Comparison of ENCODE assay signal across 9 cellular contexts in the genomic region with DNA sequence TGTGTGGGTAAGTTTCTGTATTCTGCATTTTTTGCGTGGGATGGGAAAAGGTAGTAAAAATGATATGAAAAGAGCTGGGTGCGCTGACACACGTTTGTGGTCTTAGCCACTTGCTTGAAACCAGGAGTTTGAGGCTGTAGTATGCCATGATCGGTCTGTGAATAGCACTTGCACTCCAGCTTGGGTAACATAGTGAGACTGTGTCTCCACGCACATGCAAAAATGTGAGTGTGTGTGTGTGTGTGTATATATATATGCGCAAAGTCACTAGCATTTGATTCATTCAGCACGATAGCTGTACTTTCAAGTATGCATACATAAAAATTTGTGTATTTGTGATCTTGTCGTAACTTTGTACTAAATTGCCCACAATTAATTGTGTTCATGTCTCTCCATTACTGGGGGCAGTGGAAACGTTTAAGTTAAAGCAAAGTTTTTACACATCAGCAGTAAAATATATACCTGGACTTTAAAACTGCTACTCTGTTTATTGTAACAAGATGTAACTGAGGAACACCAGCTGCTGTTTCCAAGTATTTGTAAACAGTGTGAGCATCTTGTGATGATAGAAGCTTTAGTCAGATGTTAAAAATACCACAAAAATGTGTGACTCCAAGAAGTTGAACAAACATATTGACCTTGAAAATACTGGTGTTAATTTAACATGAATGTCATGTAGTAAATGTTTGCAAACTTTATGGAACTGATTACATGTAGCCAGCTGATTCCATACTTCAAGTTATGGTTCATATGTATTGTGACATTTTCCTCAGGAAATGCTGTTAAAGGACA. TPM values are rescaled to one million over a fixed set of nuclear protein-coding genes. Genes with fewer than 3 reads are reported as not detected.
DNase-seq lines count a peak whose midpoint lies in the region; ATAC-seq, FAIRE-seq and TF ChIP-seq lines count a peak whose summit lies in the region.
"Had no signal": no experiment of that assay in that cellular context is flagged by ENCODE, and none has a peak within 500 bp of the region (broad histone marks: within the 10 kb centered on the region; RNA-seq: fewer than 3 reads in every experiment).

No MANE protein-coding gene starts in this region.

- no peaks in the 10 kb centered on the region for H3K36me3 ChIP-seq in smooth muscle cell (ENCODE audit: low read depth)

- no peaks in the 10 kb centered on the region for H3F3A ChIP-seq in smooth muscle cell (ENCODE audit: low read depth)

- peaks cover 82% of the 10 kb centered on the region for H3K79me2 ChIP-seq in smooth muscle cell (ENCODE audit: low read depth)

- ATAC-seq in activated T-helper 17 cell treated with anti-CD3 and anti-CD28 coated beads, Interleukin-2, amount 50 U/mL, for 72 hours (replicated peaks) = peak; percentile 62
- no peak for ATAC-seq in HG02642 (IDR thresholded peaks at IDR 0.05; ENCODE audit: poor library complexity, unreplicated experiment)
- no peak for ATAC-seq in GM21526 (IDR thresholded peaks at IDR 0.05; ENCODE audit: low FRiP score, unreplicated experiment)
- no peak for ATAC-seq in GM18858 (IDR thresholded peaks at IDR 0.05; ENCODE audit: unreplicated experiment)
- ATAC-seq: activated CD8-positive, alpha-beta memory T cell treated with anti-CD3 and anti-CD28 coated beads, Interleukin-2, amount 10 ng/mL, durations not matched to agents 7 days and 5 days had no signal

- WGBS in smooth muscle cell (ENCODE audit: low lambda C conversion rate) = 54% methylated on average over 9 of the region's 9 CpGs

- no peak overlapping the region for H3K4me3 ChIP-seq in smooth muscle cell

- peaks cover 4% of the 10 kb centered on the region for H3K4me1 ChIP-seq in smooth muscle cell (ENCODE audit: low read depth)

- H3K27me3 Mint-ChIP-seq in activated T-helper 17 cell treated with anti-CD3 and anti-CD28 coated beads, Interleukin-2, amount 50 U/mL, for 72 hours = no peaks in the 10 kb centered on the region
- H3K27me3 Mint-ChIP-seq: activated CD8-positive, alpha-beta memory T cell treated with anti-CD3 and anti-CD28 coated beads, Interleukin-2, amount 10 ng/mL, durations not matched to agents 7 days and 5 days had no signal

- H3K27ac ChIP-seq in smooth muscle cell (ENCODE audit: low read depth) = peak overlapping the region; percentile 89

- peak overlapping the region; percentile 1 for H3K4me2 ChIP-seq in smooth muscle cell

- H3K36me3 Mint-ChIP-seq in activated T-helper 17 cell treated with anti-CD3 and anti-CD28 coated beads, Interleukin-2, amount 50 U/mL, for 72 hours (ENCODE audit: low read depth) = peaks cover 48% of the 10 kb centered on the region

- DNase-seq in H54 (ENCODE audit: insufficient read length, low spot score) = no peak
- DNase-seq in foreskin melanocyte = peak; percentile 74
- DNase-seq in smooth muscle cell (lab: John Stamatoyannopoulos, UW; ENCODE audit: unreplicated experiment) = no peak
- DNase-seq: activated CD8-positive, alpha-beta memory T cell treated with anti-CD3 and anti-CD28 coated beads, Interleukin-2, amount 10 ng/mL, durations not matched to agents 7 days and 5 days had no signal

- peak overlapping the region; percentile 13 for H3K4me3 Mint-ChIP-seq in activated T-helper 17 cell treated with anti-CD3 and anti-CD28 coated beads, Interleukin-2, amount 50 U/mL, for 72 hours
- H3K4me3 Mint-ChIP-seq: activated CD8-positive, alpha-beta memory T cell treated with anti-CD3 and anti-CD28 coated beads, Interleukin-2, amount 10 ng/mL, durations not matched to agents 7 days and 5 days had no signal

- no peak for TF ChIP-seq POLR2A in H54 (IDR thresholded peaks at IDR 0.05; ENCODE audit: low read depth, low read length)

- H3K9ac ChIP-seq in smooth muscle cell (ENCODE audit: low read depth) = peak overlapping the region; percentile 62

- no peaks in the 10 kb centered on the region for H3K9me3 ChIP-seq in smooth muscle cell (replicated peaks; ENCODE audit: low read depth)

- H3K27me3 ChIP-seq in smooth muscle cell (ENCODE audit: low read depth) = no peaks in the 10 kb centered on the region

- H4K20me1 ChIP-seq in smooth muscle cell (ENCODE audit: low read depth) = peaks cover 100% of the 10 kb centered on the region

- TF ChIP-seq CTCF in smooth muscle cell (IDR thresholded peaks at IDR 0.05; ENCODE audit: borderline replicate concordance, insufficient read depth, poor library complexity, severe bottlenecking) = no peak

- no peak overlapping the region for H2AFZ ChIP-seq in smooth muscle cell (ENCODE audit: low read depth)

- peak overlapping the region; percentile 71 for H3K27ac Mint-ChIP-seq in activated T-helper 17 cell treated with anti-CD3 and anti-CD28 coated beads, Interleukin-2, amount 50 U/mL, for 72 hours
- H3K27ac Mint-ChIP-seq: activated CD8-positive, alpha-beta memory T cell treated with anti-CD3 and anti-CD28 coated beads, Interleukin-2, amount 10 ng/mL, durations not matched to agents 7 days and 5 days had no signal

- FAIRE-seq in H54 (lab: Jason Lieb, UNC) = peak; percentile 23
- FAIRE-seq: endothelial cell of umbilical vein had no signal

- H3K9me3 Mint-ChIP-seq in activated T-helper 17 cell treated with anti-CD3 and anti-CD28 coated beads, Interleukin-2, amount 50 U/mL, for 72 hours = no peaks in the 10 kb centered on the region

- peaks cover 27% of the 10 kb centered on the region for H3K4me1 Mint-ChIP-seq in activated T-helper 17 cell treated with anti-CD3 and anti-CD28 coated beads, Interleukin-2, amount 50 U/mL, for 72 hours

RNA-seq across cellular contexts. Expression of a gene that starts 1.6 kb away (rescaled TPM):
- total RNA-seq in activated T-helper 17 cell treated with anti-CD3 and anti-CD28 coated beads, Interleukin-2, amount 50 U/mL, for 72 hours = 1 to 10 TPM; 7.9 to 8.7 TPM
- 24.1 and 30.2 TPM in 2 replicates for total RNA-seq in smooth muscle cell
- 7.5 and 8.2 TPM in 2 replicates for polyA plus RNA-seq in smooth muscle cell
